18 cellular contexts compared by ENCODE assay signal in the genomic region with DNA sequence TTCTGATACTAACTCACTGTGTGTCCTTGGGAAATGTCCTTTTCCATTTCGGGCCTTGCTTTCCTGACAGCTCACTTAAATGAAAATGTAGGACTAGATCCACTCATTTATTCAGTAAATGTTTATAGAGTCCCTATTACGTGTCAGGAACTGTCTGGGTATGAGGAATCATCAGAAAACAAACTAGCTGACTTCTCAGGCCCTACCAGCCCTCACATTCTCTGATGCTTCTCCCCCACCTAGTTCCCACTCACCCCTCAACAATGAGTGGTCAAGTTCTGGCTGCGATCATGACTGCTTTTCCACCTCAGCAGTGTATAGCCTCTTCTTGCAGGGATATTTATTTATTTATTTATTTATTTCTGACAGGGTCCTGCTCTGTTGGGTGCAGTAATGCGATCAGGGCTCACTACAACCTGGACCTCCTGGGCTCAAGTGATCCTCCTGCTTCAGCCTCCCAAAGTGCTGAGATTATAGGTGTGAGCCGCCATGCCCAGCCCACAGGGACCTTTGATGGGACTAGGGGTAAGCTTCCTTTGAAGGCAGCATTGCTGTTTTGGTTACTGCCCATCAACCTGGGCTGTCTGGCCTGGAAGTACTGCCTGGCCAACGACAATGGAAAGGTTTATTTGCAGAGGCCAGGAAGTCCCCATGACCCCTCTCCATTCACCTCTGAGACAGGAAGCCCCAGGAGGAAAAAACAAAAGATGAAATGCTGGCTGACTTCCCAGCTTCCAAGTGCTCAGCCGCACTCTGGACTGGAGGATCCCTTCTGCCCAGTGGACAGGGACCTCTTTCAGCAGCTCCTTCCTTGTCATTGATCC. TPM values are rescaled to one million over a fixed set of nuclear protein-coding genes. Genes with fewer than 3 reads are reported as not detected.
A peak's percentile ranks its signal among the peaks of the same experiment; 100 is the strongest.
DNase-seq lines count a peak whose midpoint lies in the region; ATAC-seq lines count a peak whose summit lies in the region.
"Had no signal": no experiment of that assay in that cellular context is flagged by ENCODE, and none has a peak within 500 bp of the region (broad histone marks: within the 10 kb centered on the region; RNA-seq: fewer than 3 reads in every experiment).

No MANE protein-coding gene starts in this region.

- DNase-seq in DMS53 treated with DMSO at 0.1 percent for 48 hours (lab: John Stamatoyannopoulos, UW; ENCODE audit: unreplicated experiment), result peak; percentile 66
- DNase-seq in NCI-H2029 (lab: John Stamatoyannopoulos, UW), result peak; percentile 72
- DNase-seq in dermis blood vessel endothelial cell, result peak; percentile 85
- peak; percentile 87 to 98 for DNase-seq in lung microvascular endothelial cell (ENCODE audit: low read depth in 2 of 2)
- no peak for DNase-seq in epidermal melanocyte (ENCODE audit: insufficient read length, low spot score)
- no peak for DNase-seq in NCI-H526 treated with DMSO at 0.1 percent for 48 hours (lab: John Stamatoyannopoulos, UW)
- DNase-seq: activated CD4-positive, alpha-beta T cell treated with anti-CD3 and anti-CD28 coated beads, Interleukin-2, amount 50 U/mL, for 48 hours; activated T-cell treated with anti-CD3 and anti-CD28 coated beads, Interleukin-2, amount 50 U/mL, for 48 hours; Caco-2; cortex of kidney; GF-D8; H9; NCI-H1436 treated with DMSO at 0.1 percent for 48 hours; NCI-H446; substantia nigra had no signal

- ATAC-seq in HG03139 (IDR thresholded peaks at IDR 0.05; ENCODE audit: unreplicated experiment) (no peak), GM21737 (IDR thresholded peaks at IDR 0.05; ENCODE audit: unreplicated experiment) (no peak)
- ATAC-seq: esophagus mucosa had no signal

RNA-seq across cellular contexts. Expression of a gene that starts 33.1 kb away (rescaled TPM):
- total RNA-seq in dermis blood vessel endothelial cell, result 13.8 and 19.9 TPM in 2 replicates
- total RNA-seq in lung microvascular endothelial cell, result 7.5 and 8.3 TPM in 2 replicates

Comparison
In these comparisons a context has a peak if more than half of its experiments do, and no peak if none do; other contexts are left out.
1. DNase-seq: peak in DMS53 treated with DMSO at 0.1 percent for 48 hours (single experiment), NCI-H2029 (single experiment), dermis blood vessel endothelial cell (single experiment) and lung microvascular endothelial cell (2 of 2); none in epidermal melanocyte (single experiment) and NCI-H526 treated with DMSO at 0.1 percent for 48 hours (single experiment).